In the genomic region with DNA sequence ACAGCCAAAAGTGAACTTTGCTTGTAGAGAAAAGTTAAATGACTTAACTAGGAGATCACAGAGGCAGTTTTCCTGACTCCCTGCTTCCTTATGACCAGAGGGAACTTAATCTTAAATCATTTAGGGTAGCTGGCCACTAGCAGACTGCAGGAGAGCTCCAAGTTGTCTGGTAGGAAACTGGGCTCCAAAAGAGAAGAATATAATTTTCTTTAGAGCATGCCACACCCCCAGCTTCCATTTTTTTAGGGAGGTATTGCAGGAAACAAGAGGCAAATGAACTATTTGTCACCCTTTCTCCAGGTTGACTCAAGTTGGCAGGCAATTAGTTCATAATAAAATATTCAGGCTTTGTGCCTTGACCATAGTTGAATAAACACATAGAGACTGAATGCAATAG, we compare ENCODE assay signal across 8 cellular contexts. TPM values are rescaled to one million over a fixed set of nuclear protein-coding genes. Genes with fewer than 3 reads are reported as not detected.
DNase-seq lines count a peak whose midpoint lies in the region; ATAC-seq, FAIRE-seq and TF ChIP-seq lines count a peak whose summit lies in the region.

No MANE protein-coding gene starts in this region.

- DNase-seq in A549 (ENCODE audit: low read depth in 1 of 2, low spot score in 1 of 2) (no peak), brain microvascular endothelial cell (no peak), mesendoderm (no peak), D341Med (ENCODE audit: low spot score) (no peak)

- TF ChIP-seq RAD21 in A549 (conservative IDR thresholded peaks at IDR 0.05 in 1 of 2, IDR thresholded peaks at IDR 0.05 in 1 of 2), result no peak

- H3K9me3 ChIP-seq in A549 (no peaks in the 10 kb centered on the region), HUES6 (ENCODE audit: control insufficient read depth, insufficient read depth, low read depth, low read length) (no peaks in the 10 kb centered on the region)

- H4K5ac ChIP-seq in mesendoderm (ENCODE audit: low read length), result no peak overlapping the region

- no peak for TF ChIP-seq CTCF in A549 (IDR thresholded peaks at IDR 0.05)
- no peak for TF ChIP-seq CTCF in brain microvascular endothelial cell (IDR thresholded peaks at IDR 0.05; ENCODE audit: low read depth, low read length, missing control alignments)

- H3K27ac ChIP-seq in A549 (peak overlapping the region; percentile 90 to 93), HUES6 (ENCODE audit: low read depth, low read length) (peak overlapping the region; percentile 69; the same call in 1 of the 2 replicates), brain microvascular endothelial cell (peak overlapping the region; percentile 85), mesendoderm (ENCODE audit: low read depth, low read length) (no peak overlapping the region)

- peaks cover 3% of the 10 kb centered on the region for H3K79me1 ChIP-seq in mesendoderm (ENCODE audit: low read length)

- TF ChIP-seq POLR2A in A549 (IDR thresholded peaks at IDR 0.05; ENCODE audit: low read length), result no peak

- H3K27me3 ChIP-seq in HUES6 (ENCODE audit: control insufficient read depth, insufficient read depth, low read length) (no peaks in the 10 kb centered on the region), brain microvascular endothelial cell (replicated peaks) (no peaks in the 10 kb centered on the region), mesendoderm (ENCODE audit: insufficient read depth, low read length, poor library complexity) (no peaks in the 10 kb centered on the region)

- H2BK120ac ChIP-seq in mesendoderm (ENCODE audit: low read depth, low read length), result no peak overlapping the region

- H3K23ac ChIP-seq in mesendoderm (ENCODE audit: low read length), result no peak overlapping the region

- H3K79me2 ChIP-seq in mesendoderm (ENCODE audit: control insufficient read depth, insufficient read depth, low read length), result peaks cover 15% of the 10 kb centered on the region

- peaks cover 25% of the 10 kb centered on the region for H3K4me1 ChIP-seq in A549
- peaks cover 7% of the 10 kb centered on the region; the same call in 1 of the 2 replicates for H3K4me1 ChIP-seq in HUES6 (ENCODE audit: control insufficient read depth, insufficient read depth, low read length)
- no peaks in the 10 kb centered on the region for H3K4me1 ChIP-seq in mesendoderm (ENCODE audit: control insufficient read depth, low read depth, low read length)

- POLR2A ChIA-PET in A549 (lab: Yijun Ruan, JAX), result interaction anchor here (1.2 to 1.4 kb wide), 2 partner anchors 391 to 411 kb away, joined by 4 to 7 read pairs; a partner anchor contains a TSS

- H2AK5ac ChIP-seq in mesendoderm (ENCODE audit: low read length), result no peak overlapping the region

- peak overlapping the region; percentile 82 for H3K4me3 ChIP-seq in A549
- H3K4me3 ChIP-seq in HUES6 (ENCODE audit: low read depth, low read length), result peak overlapping the region; percentile 92
- H3K4me3 ChIP-seq in brain microvascular endothelial cell (ENCODE audit: low read depth, low read length), result peak overlapping the region; percentile 75
- H3K4me3 ChIP-seq in mesendoderm (ENCODE audit: low read length), result peak overlapping the region; percentile 88

- TF ChIP-seq EP300 in A549 (IDR thresholded peaks at IDR 0.05), result no peak

- H3K4me2 ChIP-seq in A549, result peak overlapping the region; percentile 89
- H3K4me2 ChIP-seq in mesendoderm (ENCODE audit: low read length), result peak overlapping the region; percentile 86

- H3K18ac ChIP-seq in mesendoderm (ENCODE audit: low read length), result peak overlapping the region; percentile 51

- peaks cover 12% of the 10 kb centered on the region for H3K36me3 ChIP-seq in HUES6 (ENCODE audit: control insufficient read depth, insufficient read depth, low read length)
- H3K36me3 ChIP-seq in brain microvascular endothelial cell (replicated peaks), result no peaks in the 10 kb centered on the region
- H3K36me3 ChIP-seq in mesendoderm (ENCODE audit: control insufficient read depth, insufficient read depth, low read length), result no peaks in the 10 kb centered on the region

- peak overlapping the region; percentile 98 for H4K8ac ChIP-seq in mesendoderm (ENCODE audit: low read depth, low read length)

- H2BK15ac ChIP-seq in mesendoderm (replicated peaks; ENCODE audit: low read depth), result no peak overlapping the region

- in situ Hi-C loops in brain microvascular endothelial cell (cut with HindIII; ENCODE audit: low pct_ligation_motif_present, low sequenced_read_pairs), result no loop called here

- no peak for FAIRE-seq in A549 (lab: Jason Lieb, UNC)

- H2BK5ac ChIP-seq in mesendoderm (ENCODE audit: low read length), result no peak overlapping the region

- CTCF ChIA-PET in A549 (lab: Yijun Ruan, JAX), result interaction anchor here (1.6 kb wide), 1 partner anchor 394 kb away, joined by 4 read pairs; no protein-coding TSS in a partner anchor

- ATAC-seq in A549, result no peak
- ATAC-seq in HG03280 (IDR thresholded peaks at IDR 0.05; ENCODE audit: unreplicated experiment), result no peak
- ATAC-seq in GM19467 (IDR thresholded peaks at IDR 0.05; ENCODE audit: unreplicated experiment), result no peak
- no peak for ATAC-seq in GM19328 (IDR thresholded peaks at IDR 0.05; ENCODE audit: unreplicated experiment)

- H3K9ac ChIP-seq in HUES6 (ENCODE audit: low read length) (peak overlapping the region; percentile 89), mesendoderm (ENCODE audit: low read length) (peak overlapping the region; percentile 81)

- peak overlapping the region; percentile 86 for H3K56ac ChIP-seq in mesendoderm (ENCODE audit: low read length)

- H3K4ac ChIP-seq in mesendoderm (ENCODE audit: low read depth, low read length), result no peak overlapping the region

TF ChIP-seq in A549, 52 proteins besides CTCF, POLR2A, EP300 and RAD21 (continues in another document):
- no peak for TF ChIP-seq SMC3 (IDR thresholded peaks at IDR 0.05)
- TF ChIP-seq HEYL (CRISPR knock-in tag; IDR thresholded peaks at IDR 0.05), result no peak
- TF ChIP-seq GATA3 (IDR thresholded peaks at IDR 0.05; ENCODE audit: borderline replicate concordance), result no peak
- TF ChIP-seq, protein P1, sequence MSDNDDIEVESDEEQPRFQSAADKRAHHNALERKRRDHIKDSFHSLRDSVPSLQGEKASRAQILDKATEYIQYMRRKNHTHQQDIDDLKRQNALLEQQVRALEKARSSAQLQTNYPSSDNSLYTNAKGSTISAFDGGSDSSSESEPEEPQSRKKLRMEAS (IDR thresholded peaks at IDR 0.05), result no peak
- TF ChIP-seq, protein P2, sequence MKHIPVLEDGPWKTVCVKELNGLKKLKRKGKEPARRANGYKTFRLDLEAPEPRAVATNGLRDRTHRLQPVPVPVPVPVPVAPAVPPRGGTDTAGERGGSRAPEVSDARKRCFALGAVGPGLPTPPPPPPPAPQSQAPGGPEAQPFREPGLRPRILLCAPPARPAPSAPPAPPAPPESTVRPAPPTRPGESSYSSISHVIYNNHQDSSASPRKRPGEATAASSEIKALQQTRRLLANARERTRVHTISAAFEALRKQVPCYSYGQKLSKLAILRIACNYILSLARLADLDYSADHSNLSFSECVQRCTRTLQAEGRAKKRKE (CRISPR knock-in tag; IDR thresholded peaks at IDR 0.05; ENCODE audit: low read depth), result no peak
- TF ChIP-seq, protein P3, sequence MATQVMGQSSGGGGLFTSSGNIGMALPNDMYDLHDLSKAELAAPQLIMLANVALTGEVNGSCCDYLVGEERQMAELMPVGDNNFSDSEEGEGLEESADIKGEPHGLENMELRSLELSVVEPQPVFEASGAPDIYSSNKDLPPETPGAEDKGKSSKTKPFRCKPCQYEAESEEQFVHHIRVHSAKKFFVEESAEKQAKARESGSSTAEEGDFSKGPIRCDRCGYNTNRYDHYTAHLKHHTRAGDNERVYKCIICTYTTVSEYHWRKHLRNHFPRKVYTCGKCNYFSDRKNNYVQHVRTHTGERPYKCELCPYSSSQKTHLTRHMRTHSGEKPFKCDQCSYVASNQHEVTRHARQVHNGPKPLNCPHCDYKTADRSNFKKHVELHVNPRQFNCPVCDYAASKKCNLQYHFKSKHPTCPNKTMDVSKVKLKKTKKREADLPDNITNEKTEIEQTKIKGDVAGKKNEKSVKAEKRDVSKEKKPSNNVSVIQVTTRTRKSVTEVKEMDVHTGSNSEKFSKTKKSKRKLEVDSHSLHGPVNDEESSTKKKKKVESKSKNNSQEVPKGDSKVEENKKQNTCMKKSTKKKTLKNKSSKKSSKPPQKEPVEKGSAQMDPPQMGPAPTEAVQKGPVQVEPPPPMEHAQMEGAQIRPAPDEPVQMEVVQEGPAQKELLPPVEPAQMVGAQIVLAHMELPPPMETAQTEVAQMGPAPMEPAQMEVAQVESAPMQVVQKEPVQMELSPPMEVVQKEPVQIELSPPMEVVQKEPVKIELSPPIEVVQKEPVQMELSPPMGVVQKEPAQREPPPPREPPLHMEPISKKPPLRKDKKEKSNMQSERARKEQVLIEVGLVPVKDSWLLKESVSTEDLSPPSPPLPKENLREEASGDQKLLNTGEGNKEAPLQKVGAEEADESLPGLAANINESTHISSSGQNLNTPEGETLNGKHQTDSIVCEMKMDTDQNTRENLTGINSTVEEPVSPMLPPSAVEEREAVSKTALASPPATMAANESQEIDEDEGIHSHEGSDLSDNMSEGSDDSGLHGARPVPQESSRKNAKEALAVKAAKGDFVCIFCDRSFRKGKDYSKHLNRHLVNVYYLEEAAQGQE (IDR thresholded peaks at IDR 0.05), result no peak
- TF ChIP-seq POLR2AphosphoS2 (conservative IDR thresholded peaks at IDR 0.05; ENCODE audit: low read length), result no peak
- no peak for TF ChIP-seq MAFK (IDR thresholded peaks at IDR 0.05; ENCODE audit: partially characterized antibody)
- no peak for TF ChIP-seq EHMT2 (IDR thresholded peaks at IDR 0.05; ENCODE audit: low read depth)
- no peak for TF ChIP-seq ZFP36 (IDR thresholded peaks at IDR 0.05; ENCODE audit: borderline replicate concordance, partially characterized antibody)

RNA-seq across cellular contexts. Expression of a gene that starts 2.6 kb away (rescaled TPM):
- 21.9 and 23.5 TPM in 2 replicates for polyA plus RNA-seq in A549 (2011; rRNA removed)
- polyA plus RNA-seq in A549 (2012; cell fraction: cytosol; rRNA removed), result 3.9 and 6.1 TPM in 2 replicates
- polyA plus RNA-seq in A549 (2012; cell fraction: nucleus; rRNA removed), result 3.5 and 5.0 TPM in 2 replicates
- 8.9 to 9.5 TPM (median 9.0 TPM) in 3 replicates for polyA plus RNA-seq in A549 (2017; fragmentation: RNase III; extraction: RNeasy Plus Mini Kit Qiagen cat#74134 plus additional on column Dnase treatment)
- 47.9 and 48.2 TPM in 2 replicates for polyA minus RNA-seq in A549 (2011; rRNA and poly(A)+ RNA removed)
- 6.6 TPM for polyA plus RNA-seq in mesendoderm (2013, experiment 1 of 2)
- polyA plus RNA-seq in mesendoderm (2013, experiment 2 of 2), result 6.6 TPM

RNA-seq across cellular contexts. Expression of a gene that starts 2.9 kb away (rescaled TPM):
- polyA plus RNA-seq in A549 (2011; rRNA removed) (29.8 and 47.2 TPM in 2 replicates), A549 (2017; fragmentation: RNase III; extraction: RNeasy Plus Mini Kit Qiagen cat#74134 plus additional on column Dnase treatment) (24.8 to 25.6 TPM (median 25.5 TPM) in 3 replicates)
- polyA plus RNA-seq in A549 (2012; cell fraction: cytosol; rRNA removed), result 7.3 and 7.5 TPM in 2 replicates
- 6.7 and 9.3 TPM in 2 replicates for polyA plus RNA-seq in A549 (2012; cell fraction: nucleus; rRNA removed)
- 31.7 and 32.2 TPM in 2 replicates for polyA minus RNA-seq in A549 (2011; rRNA and poly(A)+ RNA removed)
- polyA plus RNA-seq in mesendoderm (2013, experiment 1 of 2), result 12.8 TPM
- 12.8 TPM for polyA plus RNA-seq in mesendoderm (2013, experiment 2 of 2)
